Comparison of ENCODE assay signal across 14 cellular contexts in genomic region chr5:71588533-71588885, GRCh38. TPM values are rescaled to one million over a fixed set of nuclear protein-coding genes. Genes with fewer than 3 reads are reported as not detected.
DNase-seq lines count a peak whose midpoint lies in the region; ATAC-seq and TF ChIP-seq lines count a peak whose summit lies in the region.
"Had no signal": no experiment of that assay in that cellular context is flagged by ENCODE, and none has a peak within 500 bp of the region (broad histone marks: within the 10 kb centered on the region; RNA-seq: fewer than 3 reads in every experiment).

No MANE protein-coding gene starts in this region.

- no peak for TF ChIP-seq CTCF in right atrium auricular region (IDR thresholded peaks at IDR 0.05)
- TF ChIP-seq CTCF in activated B cell treated with CpG ODN at 0.5 μM for 24 hours (IDR thresholded peaks at IDR 0.05): no peak
- TF ChIP-seq CTCF in tibial artery (IDR thresholded peaks at IDR 0.05): no peak

- POLR2A ChIA-PET in activated B cell treated with CpG ODN at 0.5 μM for 24 hours (lab: Charles Lee): interaction anchor here (2.0 to 2.7 kb wide), 2 partner anchors 13 to 33 kb away, joined by 5 to 17 read pairs; no protein-coding TSS in a partner anchor

- DNase-seq in right cardiac atrium: no peak
- no peak for DNase-seq in right atrium auricular region (ENCODE audit: low spot score)
- DNase-seq in activated B cell treated with CpG ODN at 0.5 μM for 24 hours: no peak
- no peak for DNase-seq in tibial artery
- no peak for DNase-seq in NCI-H748 (lab: John Stamatoyannopoulos, UW; ENCODE audit: unreplicated experiment)
- DNase-seq in C1 segment of cervical spinal cord (lab: John Stamatoyannopoulos, UW): no peak
- DNase-seq: foreskin keratinocyte; midbrain; NCI-H2171 treated with DMSO at 0.1 percent for 48 hours; SHP77; stimulated activated CD4-positive, alpha-beta T cell treated with anti-CD3 and anti-CD28 coated beads, Interleukin-12 subunit alpha, Interleukin-12 subunit beta, amount 100 ng/mL, for 4 hours had no signal

- H3K27ac ChIP-seq in right cardiac atrium (ENCODE audit: low read length) (no peak overlapping the region), right atrium auricular region (no peak overlapping the region), iPS-18a (ENCODE audit: low read length) (no peak overlapping the region), tibial artery (peak overlapping the region; percentile 5 to 87)
- H3K27ac ChIP-seq: foreskin keratinocyte had no signal

- H3K36me3 ChIP-seq in right atrium auricular region: no peaks in the 10 kb centered on the region
- no peaks in the 10 kb centered on the region for H3K36me3 ChIP-seq in iPS-18a (ENCODE audit: control insufficient read depth, low read depth, low read length)
- peaks cover 0 to 4% (median 2%) of the 10 kb centered on the region in 3 donors for H3K36me3 ChIP-seq in tibial artery

- peaks cover 14% of the 10 kb centered on the region for H3K36me3 Mint-ChIP-seq in activated B cell treated with CpG ODN at 0.5 μM for 24 hours (ENCODE audit: low read depth)
- H3K36me3 Mint-ChIP-seq: CD14-positive monocyte had no signal

- ATAC-seq in right cardiac atrium (no peak), activated B cell treated with CpG ODN at 0.5 μM for 24 hours (ENCODE audit: low read depth) (no peak), HG03175 (IDR thresholded peaks at IDR 0.05; ENCODE audit: unreplicated experiment) (no peak)
- ATAC-seq: foreskin keratinocyte had no signal

- H3K4me1 ChIP-seq in right cardiac atrium (ENCODE audit: control insufficient read depth, insufficient read depth, low read length) (peaks cover 6% of the 10 kb centered on the region), right atrium auricular region (peaks cover 0 to 17% of the 10 kb centered on the region in 2 donors), iPS-18a (ENCODE audit: control insufficient read depth, low read depth, low read length) (no peaks in the 10 kb centered on the region), tibial artery (peaks cover 0 to 35% (median 19%) of the 10 kb centered on the region in 4 donors)
- H3K4me1 ChIP-seq: foreskin keratinocyte had no signal

- H3K9ac ChIP-seq in iPS-18a (ENCODE audit: low read length): no peak overlapping the region

- peak overlapping the region; percentile 97 for H3K4me3 Mint-ChIP-seq in activated B cell treated with CpG ODN at 0.5 μM for 24 hours

- peak overlapping the region; percentile 10 for H3K27ac Mint-ChIP-seq in activated B cell treated with CpG ODN at 0.5 μM for 24 hours

- H3K27me3 Mint-ChIP-seq in activated B cell treated with CpG ODN at 0.5 μM for 24 hours: no peaks in the 10 kb centered on the region

- peaks cover 43% of the 10 kb centered on the region for H3K4me1 Mint-ChIP-seq in activated B cell treated with CpG ODN at 0.5 μM for 24 hours

- 90% methylated on average over 2 of the region's 2 CpGs for WGBS in right cardiac atrium

- H3K9me3 Mint-ChIP-seq in activated B cell treated with CpG ODN at 0.5 μM for 24 hours: no peaks in the 10 kb centered on the region
- H3K9me3 Mint-ChIP-seq: CD14-positive monocyte had no signal

- CTCF ChIA-PET in activated B cell treated with CpG ODN at 0.5 μM for 24 hours (lab: Charles Lee): interaction anchor here (1.1 kb wide), 1 partner anchor 10 kb away, joined by 3 read pairs; no protein-coding TSS in a partner anchor

- H3K27me3 ChIP-seq in right cardiac atrium (ENCODE audit: control insufficient read depth, insufficient read depth) (no peaks in the 10 kb centered on the region), right atrium auricular region (no peaks in the 10 kb centered on the region), iPS-18a (ENCODE audit: control insufficient read depth, insufficient read depth, low read length) (no peaks in the 10 kb centered on the region), tibial artery (no peaks in the 10 kb centered on the region)
- H3K27me3 ChIP-seq: foreskin keratinocyte had no signal

- intact Hi-C loops in right cardiac atrium (cut with DNase I) (no loop called here), activated B cell treated with CpG ODN at 0.5 μM for 24 hours (cut with micrococcal nuclease) (loop anchor here (10.0 kb wide), 2 partner anchors 1226 to 1976 kb away; partner anchors contain the start of genes ANKRA2, TNPO1 and UTP15), tibial artery (cut with DNase I; ENCODE audit: low total_unique reads) (no loop called here)

- H3K4me3 ChIP-seq in right cardiac atrium (ENCODE audit: low read length): peak overlapping the region; percentile 16
- H3K4me3 ChIP-seq in right atrium auricular region: no peak overlapping the region
- H3K4me3 ChIP-seq in iPS-18a (ENCODE audit: low read length): peak overlapping the region; percentile 79
- peak overlapping the region; percentile 69 to 74 for H3K4me3 ChIP-seq in tibial artery

- H3K9me3 ChIP-seq in right cardiac atrium (ENCODE audit: control insufficient read depth, low read length): no peaks in the 10 kb centered on the region
- no peaks in the 10 kb centered on the region for H3K9me3 ChIP-seq in right atrium auricular region
- H3K9me3 ChIP-seq in iPS-18a (ENCODE audit: control insufficient read depth, low read depth, low read length): no peaks in the 10 kb centered on the region
- no peaks in the 10 kb centered on the region for H3K9me3 ChIP-seq in tibial artery

RNA-seq across cellular contexts. Expression of gene MCCC2, which starts 1.4 kb away (rescaled TPM):
- total RNA-seq in right cardiac atrium (10 to 100 TPM; 47.1 to 71.8 (median 53.3) TPM), right atrium auricular region (10 to 100 TPM; 30.7 to 73.6 TPM), activated B cell treated with CpG ODN at 0.5 μM for 24 hours (68.5 and 70.4 TPM in 2 replicates)
- 52.0 TPM for polyA plus RNA-seq in right cardiac atrium

Comparison
In these comparisons a context has a peak if more than half of its experiments do, and no peak if none do; other contexts are left out.
1. H3K4me3 ChIP-seq: peak in right cardiac atrium (single experiment), iPS-18a (single experiment) and tibial artery (2 of 2); none in right atrium auricular region (0 of 2).
2. H3K27ac ChIP-seq: peak in tibial artery (2 of 2); none in right cardiac atrium (single experiment), right atrium auricular region (0 of 2) and iPS-18a (single experiment).